In genomic region chr10:79427965-79428364, GRCh38 we compare ENCODE assay signal across 7 cellular contexts.
"Had no signal": no experiment of that assay in that cellular context is flagged by ENCODE, and none has a peak within 500 bp of the region (broad histone marks: within the 10 kb centered on the region; RNA-seq: fewer than 3 reads in every experiment).

No MANE protein-coding gene starts in this region.

- DNase-seq: H9, HCEC 1CT, HFFc6, IMR-90, KBM-7 had no signal

- H2AFZ ChIP-seq: GM23338 had no signal

- H3K4me3 ChIP-seq: GM23338 had no signal

- H3K4me2 ChIP-seq: GM23338 had no signal

- ATAC-seq: GM23338 had no signal

- H3K27ac ChIP-seq: HL-60 had no signal
